In genomic region chr2:23624378-23624777, GRCh38 we compare ENCODE assay signal across 9 cellular contexts.
DNase-seq lines count a peak whose midpoint lies in the region; ATAC-seq, FAIRE-seq and TF ChIP-seq lines count a peak whose summit lies in the region.
"Had no signal": no experiment of that assay in that cellular context is flagged by ENCODE, and none has a peak within 500 bp of the region (broad histone marks: within the 10 kb centered on the region; RNA-seq: fewer than 3 reads in every experiment).

No MANE protein-coding gene starts in this region.

- H3K36me3 ChIP-seq in kidney epithelial cell (ENCODE audit: control insufficient read depth, insufficient read depth, low read length), result no peaks in the 10 kb centered on the region

- DNase-seq in AML-193 (lab: John Stamatoyannopoulos, UW) (peak; percentile 1 to 15), GM18507 (ENCODE audit: extremely low spot score, insufficient read length, low read depth) (peak; percentile 15), kidney epithelial cell (ENCODE audit: low read depth) (no peak), NCI-H1417 treated with DMSO at 0.1 percent for 48 hours (lab: John Stamatoyannopoulos, UW) (no peak), HK-2 (ENCODE audit: unreplicated experiment) (no peak)
- no peak for DNase-seq in activated effector memory CD4-positive, alpha-beta T cell treated with anti-CD3 and anti-CD28 coated beads, Interleukin-2, amount 50 U/mL, for 16 hours
- DNase-seq: NCI-H2029 treated with DMSO at 0.1 percent for 48 hours had no signal

- FAIRE-seq in GM18507 (lab: Jason Lieb, UNC), result no peak

- ATAC-seq in HG03442 (IDR thresholded peaks at IDR 0.05; ENCODE audit: unreplicated experiment), result no peak

- H3K4me3 ChIP-seq in WI38 (ENCODE audit: low read depth, low read length), result no peak overlapping the region
- no peak overlapping the region for H3K4me3 ChIP-seq in kidney epithelial cell (ENCODE audit: low read depth, low read length)

- H3K27me3 ChIP-seq in kidney epithelial cell (ENCODE audit: control insufficient read depth, insufficient read depth, low read length), result no peaks in the 10 kb centered on the region

- TF ChIP-seq CTCF in WI38 (IDR thresholded peaks at IDR 0.05; ENCODE audit: low read depth, low read length) (peak; percentile 61), kidney epithelial cell (IDR thresholded peaks at IDR 0.05; ENCODE audit: insufficient read depth, low read length, poor library complexity, severe bottlenecking) (peak; percentile 42)

Comparison
In these comparisons a context has a peak if more than half of its experiments do, and no peak if none do; other contexts are left out.
1. DNase-seq: peak in AML-193 (2 of 2) and GM18507 (single experiment); none in kidney epithelial cell (single experiment), activated effector memory CD4-positive, alpha-beta T cell treated with anti-CD3 and anti-CD28 coated beads, Interleukin-2, amount 50 U/mL, for 16 hours (single experiment), NCI-H1417 treated with DMSO at 0.1 percent for 48 hours (single experiment) and HK-2 (single experiment).